1 cellular context compared by ENCODE assay signal in genomic region chr14:21014761-21015190, GRCh38.
TF ChIP-seq lines count a peak whose summit lies in the region.

No MANE protein-coding gene starts in this region.

TF ChIP-seq in GM12878, 131 proteins besides CTCF, POLR2A, EP300 and RAD21:
- no peak for TF ChIP-seq CEBPB (IDR thresholded peaks at IDR 0.05; ENCODE audit: borderline replicate concordance in 1 of 2, low read depth in 2 of 2, low read length in 2 of 2)
- TF ChIP-seq POU2F2 (IDR thresholded peaks at IDR 0.05; ENCODE audit: borderline replicate concordance, low read depth, low read length): no peak
- TF ChIP-seq, protein P1, sequence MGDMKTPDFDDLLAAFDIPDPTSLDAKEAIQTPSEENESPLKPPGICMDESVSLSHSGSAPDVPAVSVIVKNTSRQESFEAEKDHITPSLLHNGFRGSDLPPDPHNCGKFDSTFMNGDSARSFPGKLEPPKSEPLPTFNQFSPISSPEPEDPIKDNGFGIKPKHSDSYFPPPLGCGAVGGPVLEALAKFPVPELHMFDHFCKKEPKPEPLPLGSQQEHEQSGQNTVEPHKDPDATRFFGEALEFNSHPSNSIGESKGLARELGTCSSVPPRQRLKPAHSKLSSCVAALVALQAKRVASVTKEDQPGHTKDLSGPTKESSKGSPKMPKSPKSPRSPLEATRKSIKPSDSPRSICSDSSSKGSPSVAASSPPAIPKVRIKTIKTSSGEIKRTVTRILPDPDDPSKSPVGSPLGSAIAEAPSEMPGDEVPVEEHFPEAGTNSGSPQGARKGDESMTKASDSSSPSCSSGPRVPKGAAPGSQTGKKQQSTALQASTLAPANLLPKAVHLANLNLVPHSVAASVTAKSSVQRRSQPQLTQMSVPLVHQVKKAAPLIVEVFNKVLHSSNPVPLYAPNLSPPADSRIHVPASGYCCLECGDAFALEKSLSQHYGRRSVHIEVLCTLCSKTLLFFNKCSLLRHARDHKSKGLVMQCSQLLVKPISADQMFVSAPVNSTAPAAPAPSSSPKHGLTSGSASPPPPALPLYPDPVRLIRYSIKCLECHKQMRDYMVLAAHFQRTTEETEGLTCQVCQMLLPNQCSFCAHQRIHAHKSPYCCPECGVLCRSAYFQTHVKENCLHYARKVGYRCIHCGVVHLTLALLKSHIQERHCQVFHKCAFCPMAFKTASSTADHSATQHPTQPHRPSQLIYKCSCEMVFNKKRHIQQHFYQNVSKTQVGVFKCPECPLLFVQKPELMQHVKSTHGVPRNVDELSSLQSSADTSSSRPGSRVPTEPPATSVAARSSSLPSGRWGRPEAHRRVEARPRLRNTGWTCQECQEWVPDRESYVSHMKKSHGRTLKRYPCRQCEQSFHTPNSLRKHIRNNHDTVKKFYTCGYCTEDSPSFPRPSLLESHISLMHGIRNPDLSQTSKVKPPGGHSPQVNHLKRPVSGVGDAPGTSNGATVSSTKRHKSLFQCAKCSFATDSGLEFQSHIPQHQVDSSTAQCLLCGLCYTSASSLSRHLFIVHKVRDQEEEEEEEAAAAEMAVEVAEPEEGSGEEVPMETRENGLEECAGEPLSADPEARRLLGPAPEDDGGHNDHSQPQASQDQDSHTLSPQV (IDR thresholded peaks at IDR 0.05): no peak
- TF ChIP-seq EZH2 (IDR thresholded peaks at IDR 0.05; ENCODE audit: borderline replicate concordance, control insufficient read depth, low read depth, low read length): 0 out of 2 replicates have a peak, but pooled peaks have one; percentile 33
- TF ChIP-seq SMC3 (IDR thresholded peaks at IDR 0.05; ENCODE audit: borderline replicate concordance, low read length): peak; percentile 92
- TF ChIP-seq, protein P2, sequence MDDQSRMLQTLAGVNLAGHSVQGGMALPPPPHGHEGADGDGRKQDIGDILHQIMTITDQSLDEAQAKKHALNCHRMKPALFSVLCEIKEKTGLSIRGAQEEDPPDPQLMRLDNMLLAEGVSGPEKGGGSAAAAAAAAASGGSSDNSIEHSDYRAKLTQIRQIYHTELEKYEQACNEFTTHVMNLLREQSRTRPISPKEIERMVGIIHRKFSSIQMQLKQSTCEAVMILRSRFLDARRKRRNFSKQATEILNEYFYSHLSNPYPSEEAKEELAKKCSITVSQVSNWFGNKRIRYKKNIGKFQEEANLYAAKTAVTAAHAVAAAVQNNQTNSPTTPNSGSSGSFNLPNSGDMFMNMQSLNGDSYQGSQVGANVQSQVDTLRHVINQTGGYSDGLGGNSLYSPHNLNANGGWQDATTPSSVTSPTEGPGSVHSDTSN (IDR thresholded peaks at IDR 0.05; ENCODE audit: insufficient replicate concordance, low read depth, low read length): peak; percentile 75
- TF ChIP-seq POLR2AphosphoS2 (IDR thresholded peaks at IDR 0.05; ENCODE audit: low read depth, low read length): no peak
- 0 out of 2 replicates have a peak, but pooled peaks have one; percentile 40 for TF ChIP-seq IRF4 (IDR thresholded peaks at IDR 0.05; ENCODE audit: low read depth, low read length)
- 0 out of 2 replicates have a peak, but pooled peaks have one; percentile 26 for TF ChIP-seq IKZF1 (conservative IDR thresholded peaks at IDR 0.05)
- no peak for TF ChIP-seq SMAD1 (IDR thresholded peaks at IDR 0.05; ENCODE audit: low read depth, partially characterized antibody)
- no peak for TF ChIP-seq BACH1 (IDR thresholded peaks at IDR 0.05; ENCODE audit: borderline replicate concordance)
- TF ChIP-seq YY1 (IDR thresholded peaks at IDR 0.05; ENCODE audit: low read depth, low read length): peak; percentile 12; the same call in 1 of the 2 replicates
- no peak for TF ChIP-seq CHD1 (IDR thresholded peaks at IDR 0.05; ENCODE audit: low read depth, low read length)
- TF ChIP-seq NFYA (IDR thresholded peaks at IDR 0.05; ENCODE audit: borderline replicate concordance, low read depth, low read length): no peak
- TF ChIP-seq PKNOX1 (IDR thresholded peaks at IDR 0.05): peak; percentile 90
- 0 out of 2 replicates have a peak, but pooled peaks have one; percentile 16 for TF ChIP-seq ATF3 (IDR thresholded peaks at IDR 0.05; ENCODE audit: borderline replicate concordance, extremely low read depth, low read depth, low read length)
- TF ChIP-seq BCLAF1 (IDR thresholded peaks at IDR 0.05): no peak
